Comparison of ENCODE assay signal across 1 cellular context in genomic region chr10:93071177-93071472, GRCh38.
TF ChIP-seq lines count a peak whose summit lies in the region.

No MANE protein-coding gene starts in this region.

TF ChIP-seq in HEK293, 187 proteins besides CTCF, POLR2A, EP300 and RAD21 (continued from another document):
- TF ChIP-seq REST (tag by site-specific recombination; IDR thresholded peaks at IDR 0.05), result no peak
